Comparison of ENCODE assay signal across 15 cellular contexts in genomic region chr9:93390953-93391515, GRCh38.
"Had no signal": no experiment of that assay in that cellular context is flagged by ENCODE, and none has a peak within 500 bp of the region (broad histone marks: within the 10 kb centered on the region; RNA-seq: fewer than 3 reads in every experiment).

No MANE protein-coding gene starts in this region.

- H3K27me3 ChIP-seq: gastroesophageal sphincter, heart right ventricle, neural progenitor cell, pancreas, sigmoid colon, vagina had no signal

- ATAC-seq: effector memory CD8-positive, alpha-beta T cell; gastroesophageal sphincter; heart right ventricle; left cardiac atrium; pancreas had no signal

- H2AFZ ChIP-seq: neural progenitor cell had no signal

- H3K27ac ChIP-seq: gastroesophageal sphincter, heart right ventricle, neural progenitor cell, pancreas, sigmoid colon, tibial artery, vagina had no signal

- H3K4me2 ChIP-seq: neural progenitor cell had no signal

- DNase-seq: activated CD4-positive, alpha-beta T cell treated with anti-CD3 and anti-CD28 coated beads, Interleukin-2, amount 10 ng/mL, durations not matched to agents 7 days and 5 days; activated CD8-positive, alpha-beta memory T cell treated with anti-CD3 and anti-CD28 coated beads, Interleukin-2, amount 50 U/mL, for 48 hours; activated naive CD8-positive, alpha-beta T cell treated with anti-CD3 and anti-CD28 coated beads for 36 hours; effector memory CD8-positive, alpha-beta T cell; heart right ventricle; left cardiac atrium; pancreas; sigmoid colon; stimulated activated CD4-positive, alpha-beta T cell treated with anti-CD3 and anti-CD28 coated beads, Interleukin-1b, Interleukin-23, amount 100 ng/mL, for 48 hours; T-helper 9 cell; tibial artery had no signal

- H3K36me3 ChIP-seq: gastroesophageal sphincter, heart right ventricle, neural progenitor cell, pancreas, sigmoid colon, tibial artery, vagina had no signal

- H3K9ac ChIP-seq: neural progenitor cell had no signal

- H3K9me3 ChIP-seq: gastroesophageal sphincter, heart right ventricle, pancreas, sigmoid colon, tibial artery, vagina had no signal

- H3K4me3 ChIP-seq: gastroesophageal sphincter, heart right ventricle, lung, neural progenitor cell, pancreas, sigmoid colon, tibial artery, vagina had no signal

- H3K4me1 ChIP-seq: gastroesophageal sphincter, neural progenitor cell, pancreas, sigmoid colon, tibial artery, vagina had no signal

- FAIRE-seq: pancreas had no signal
